In the genomic region with DNA sequence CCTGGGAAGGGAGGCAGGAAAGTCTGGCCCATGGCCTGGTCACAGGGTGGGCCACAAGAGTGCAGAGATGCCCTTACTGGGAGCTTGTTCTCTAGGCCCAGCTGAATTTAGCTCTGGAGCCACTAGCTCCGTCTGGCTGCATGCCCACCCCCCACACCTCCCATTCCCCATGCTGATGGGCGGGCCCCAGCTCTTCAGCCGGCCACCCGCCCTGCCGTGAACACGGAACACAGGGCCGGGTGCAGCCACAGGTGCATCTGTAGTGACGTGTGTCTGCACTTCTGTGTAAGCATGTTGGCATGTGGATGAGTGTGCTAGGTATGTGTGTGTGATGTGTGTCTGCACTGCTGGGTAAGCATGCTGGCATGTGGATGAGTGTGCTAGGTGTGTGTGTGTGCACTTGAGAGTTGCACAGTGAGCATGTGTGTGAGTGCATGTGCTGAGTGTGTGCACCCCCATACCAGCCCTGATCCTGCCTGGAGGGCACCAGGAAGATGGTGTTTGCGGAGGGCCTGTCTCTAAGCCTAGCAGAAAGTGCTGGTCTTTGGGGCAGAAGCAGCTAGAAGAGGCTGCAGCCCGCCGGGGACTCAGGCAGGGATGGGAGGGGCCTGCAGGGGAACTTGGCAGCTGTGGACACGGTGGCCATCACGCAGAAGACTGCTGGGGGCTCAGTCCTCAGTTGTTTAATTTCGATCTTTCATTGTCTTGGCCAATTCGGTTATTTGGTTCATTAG, we compare ENCODE assay signal across 17 cellular contexts.
DNase-seq lines count a peak whose midpoint lies in the region; ATAC-seq, FAIRE-seq and TF ChIP-seq lines count a peak whose summit lies in the region.
"Had no signal": no experiment of that assay in that cellular context is flagged by ENCODE, and none has a peak within 500 bp of the region (broad histone marks: within the 10 kb centered on the region; RNA-seq: fewer than 3 reads in every experiment).

No MANE protein-coding gene starts in this region.

- no peak overlapping the region for H2BK5ac ChIP-seq in H1 (ENCODE audit: low read depth, low read length)

- no peak overlapping the region for H3K56ac ChIP-seq in H1 (replicated peaks; ENCODE audit: insufficient read length, low read depth, low read length)

- H4K20me1 ChIP-seq in H1 (replicated peaks in 1 of 2; ENCODE audit: control insufficient read depth in 1 of 2, insufficient read depth in 2 of 2, low read length in 2 of 2) (peaks cover 0 to 14% of the 10 kb centered on the region in 2 experiments), osteoblast (ENCODE audit: insufficient read depth, low read length) (no peaks in the 10 kb centered on the region)

- H3K9me3 ChIP-seq in heart right ventricle (no peaks in the 10 kb centered on the region), left ventricle myocardium inferior (replicated peaks) (no peaks in the 10 kb centered on the region), H1 (ENCODE audit: insufficient read depth in 2 of 2, low read depth in 1 of 2, low read length in 1 of 2) (peaks cover 26 to 78% of the 10 kb centered on the region in 2 experiments), osteoblast (ENCODE audit: low read depth, low read length) (no peaks in the 10 kb centered on the region)
- H3K9me3 ChIP-seq: SJCRH30 had no signal

- H3K9ac ChIP-seq in H1 (replicated peaks in 1 of 4; ENCODE audit: extremely low read depth in 1 of 4, low read depth in 3 of 4, low read length in 3 of 4) = peak overlapping the region in 1 of 4 experiments; percentile 1; a peak in 1 of 7 replicates

- peak in 7 of 8 donors; percentile 10 to 46 (median 39) for ATAC-seq in heart right ventricle
- ATAC-seq: GM23338 had no signal

- intact Hi-C loops in heart right ventricle (cut with DNase I) = no loop called here
- intact Hi-C loops in left ventricle myocardium inferior (cut with micrococcal nuclease) = no loop called here

- no peak for TF ChIP-seq POLR2A in H1 (IDR thresholded peaks at IDR 0.05; ENCODE audit: control extremely low read depth in 1 of 2, low read depth in 2 of 2, low read length in 2 of 2)

- TF ChIP-seq EP300 in H1 (IDR thresholded peaks at IDR 0.05; ENCODE audit: borderline replicate concordance in 1 of 2, low read depth in 2 of 2, low read length in 2 of 2) = no peak

- no peak overlapping the region for H3K23ac ChIP-seq in H1 (ENCODE audit: insufficient read length)

- no peak overlapping the region for H3K4me3 ChIP-seq in heart right ventricle
- no peak overlapping the region for H3K4me3 ChIP-seq in left ventricle myocardium inferior
- no peak overlapping the region for H3K4me3 ChIP-seq in H1 (ENCODE audit: extremely low read depth in 1 of 4, insufficient read depth in 2 of 4, low read depth in 3 of 4, low read length in 4 of 4)
- H3K4me3 ChIP-seq in osteoblast (ENCODE audit: insufficient read depth, low read length) = no peak overlapping the region
- H3K4me3 ChIP-seq in brain microvascular endothelial cell (ENCODE audit: low read depth, low read length) = no peak overlapping the region
- H3K4me3 ChIP-seq: GM23338, PC-9, SJCRH30 had no signal

- H3K27ac ChIP-seq in heart right ventricle (no peak overlapping the region), left ventricle myocardium inferior (replicated peaks) (no peak overlapping the region), H1 (ENCODE audit: low read depth, low read length) (no peak overlapping the region), osteoblast (ENCODE audit: low read depth, low read length) (no peak overlapping the region), brain microvascular endothelial cell (no peak overlapping the region)
- H3K27ac ChIP-seq: PC-9, RWPE1, SJCRH30 had no signal

- in situ Hi-C loops in brain microvascular endothelial cell (cut with HindIII; ENCODE audit: low pct_ligation_motif_present, low sequenced_read_pairs) = no loop called here

- CTCF ChIA-PET in H1 (lab: Charles Lee; ENCODE audit: partially characterized antibody) = interaction anchor here (0.5 to 1.1 kb wide), 3 partner anchors 46 to 79 kb away, joined by 3 read pairs; no protein-coding TSS in a partner anchor

- TF ChIP-seq CTCF in heart right ventricle (IDR thresholded peaks at IDR 0.05) = no peak
- TF ChIP-seq CTCF in left ventricle myocardium inferior (IDR thresholded peaks at IDR 0.05; ENCODE audit: borderline replicate concordance) = no peak
- no peak for TF ChIP-seq CTCF in H1 (IDR thresholded peaks at IDR 0.05; ENCODE audit: control extremely low read depth in 1 of 3, insufficient read depth in 1 of 3, low read depth in 1 of 3, low read length in 3 of 3)
- TF ChIP-seq CTCF in osteoblast (IDR thresholded peaks at IDR 0.05; ENCODE audit: extremely low read depth, low read depth, low read length) = no peak
- TF ChIP-seq CTCF in brain microvascular endothelial cell (IDR thresholded peaks at IDR 0.05; ENCODE audit: low read depth, low read length, missing control alignments) = no peak

- H3K27me3 ChIP-seq in heart right ventricle (peaks cover 0 to 6% (median 0%) of the 10 kb centered on the region in 7 donors), left ventricle myocardium inferior (ENCODE audit: low read depth) (peaks cover 17% of the 10 kb centered on the region), H1 (replicated peaks in 1 of 4; ENCODE audit: control insufficient read depth in 3 of 4, extremely low read depth in 1 of 4, insufficient read depth in 3 of 4, low read length in 3 of 4) (no peaks in the 10 kb centered on the region), osteoblast (ENCODE audit: insufficient read depth, low read length) (no peaks in the 10 kb centered on the region), brain microvascular endothelial cell (replicated peaks) (no peaks in the 10 kb centered on the region)
- H3K27me3 ChIP-seq: SJCRH30 had no signal

- H2AK5ac ChIP-seq in H1 (ENCODE audit: low read depth, low read length) = 0 out of 2 replicates have a peak overlapping the region, but pooled peaks have one; percentile 24

- no peak for DNase-seq in heart right ventricle
- no peak for DNase-seq in left ventricle myocardium inferior
- no peak for DNase-seq in H1 (ENCODE audit: low read depth in 1 of 2, low spot score in 2 of 2)
- peak; percentile 72 for DNase-seq in osteoblast (ENCODE audit: insufficient read length, low spot score, missing footprints)
- no peak for DNase-seq in NK-92 (lab: John Stamatoyannopoulos, UW; ENCODE audit: unreplicated experiment)
- DNase-seq in HK-2 (ENCODE audit: unreplicated experiment) = no peak
- DNase-seq in brain microvascular endothelial cell = no peak
- DNase-seq: ACHN, DMS79, NCI-H1417 treated with DMSO at 0.1 percent for 48 hours, NCI-H187 treated with DMSO at 0.1 percent for 48 hours, NCI-H345, NCI-H524 treated with DMSO at 0.1 percent for 48 hours, PC-9, SJCRH30 had no signal

- H4K91ac ChIP-seq in H1 (replicated peaks; ENCODE audit: insufficient read length, low read length) = peak overlapping the region; percentile 40

- H2BK20ac ChIP-seq in H1 (ENCODE audit: low read length) = no peak overlapping the region

- H2BK120ac ChIP-seq in H1 (replicated peaks; ENCODE audit: low read depth, low read length) = no peak overlapping the region

- 63 to 69% methylated on average over 15 of the region's 15 CpGs for WGBS in heart right ventricle, 2 donors
- WGBS in H1 (ENCODE audit: extremely low coverage in 1 of 2, insufficient coverage in 1 of 2, insufficient read length in 1 of 2, insufficient replicate concordance in 2 of 2, low coverage in 1 of 2, low lambda C conversion rate in 2 of 2, missing lambda C conversion rate in 1 of 2), 2 experiments = 83% methylated on average over 15 of the region's 15 CpGs; no CpG with 5 or more reads in 1 of the 2 experiments

- FAIRE-seq in H1 (lab: Jason Lieb, UNC) = no peak

- no peaks in the 10 kb centered on the region for H3K79me1 ChIP-seq in H1 (ENCODE audit: low read depth, low read length)

- H3K79me2 ChIP-seq in H1 (ENCODE audit: control insufficient read depth in 1 of 2, insufficient read depth in 2 of 2, low read length in 2 of 2) (no peaks in the 10 kb centered on the region), osteoblast (ENCODE audit: insufficient read depth, low read length) (no peaks in the 10 kb centered on the region)

- no peak overlapping the region for H2BK12ac ChIP-seq in H1 (ENCODE audit: low read depth, low read length)

- H3K36me3 ChIP-seq in heart right ventricle (no peaks in the 10 kb centered on the region), left ventricle myocardium inferior (no peaks in the 10 kb centered on the region), H1 (ENCODE audit: control insufficient read depth in 2 of 4, insufficient read depth in 4 of 4, low read length in 3 of 4) (no peaks in the 10 kb centered on the region; a peak in 1 of 8 replicates), osteoblast (ENCODE audit: insufficient read depth, low read length) (no peaks in the 10 kb centered on the region), brain microvascular endothelial cell (replicated peaks) (no peaks in the 10 kb centered on the region)
- H3K36me3 ChIP-seq: SJCRH30 had no signal

- H2BK15ac ChIP-seq in H1 (ENCODE audit: low read length) = no peak overlapping the region; the same call in 1 of the 2 replicates

- no peak overlapping the region for H4K5ac ChIP-seq in H1 (ENCODE audit: insufficient read length, low read depth, low read length)

- H4K8ac ChIP-seq in H1 (ENCODE audit: extremely low read depth, insufficient read depth, low read length) = no peak overlapping the region

- no peak for TF ChIP-seq RAD21 in H1 (IDR thresholded peaks at IDR 0.05 in 1 of 2, conservative IDR thresholded peaks at IDR 0.05 in 1 of 2; ENCODE audit: low read depth in 2 of 2, low read length in 2 of 2)

- H3K14ac ChIP-seq in H1 (ENCODE audit: insufficient read length) = no peak overlapping the region

- H3K4me1 ChIP-seq in heart right ventricle = no peaks in the 10 kb centered on the region
- no peaks in the 10 kb centered on the region for H3K4me1 ChIP-seq in left ventricle myocardium inferior
- H3K4me1 ChIP-seq in H1 (replicated peaks in 1 of 4; ENCODE audit: control insufficient read depth in 3 of 4, insufficient read depth in 4 of 4, low read length in 3 of 4) = no peaks in the 10 kb centered on the region; a peak in 1 of 7 replicates
- no peaks in the 10 kb centered on the region for H3K4me1 ChIP-seq in osteoblast (ENCODE audit: insufficient read depth, low read length)

- no peak overlapping the region; the same call in 1 of the 2 replicates for H3K18ac ChIP-seq in H1 (ENCODE audit: extremely low read depth, low read length)

- H3K4me2 ChIP-seq in H1 (ENCODE audit: insufficient read depth in 1 of 2, low read depth in 2 of 2, low read length in 2 of 2) (no peak overlapping the region), osteoblast (ENCODE audit: insufficient read depth, low read length) (no peak overlapping the region)
- H3K4me2 ChIP-seq: GM23338, PC-9 had no signal

- H2AFZ ChIP-seq in H1 (ENCODE audit: low read length) = no peak overlapping the region
- H2AFZ ChIP-seq in osteoblast (ENCODE audit: low read length) = no peak overlapping the region
- H2AFZ ChIP-seq: GM23338, PC-9 had no signal

- peaks cover 3% of the 10 kb centered on the region; the same call in 1 of the 2 replicates for H3K23me2 ChIP-seq in H1 (ENCODE audit: low read depth, low read length)

- POLR2A ChIA-PET in H1 (lab: Charles Lee; ENCODE audit: partially characterized antibody) = interaction anchor here (1.5 kb wide), 1 partner anchor 8 kb away, joined by 3 read pairs; no protein-coding TSS in a partner anchor

- H3K4ac ChIP-seq in H1 (replicated peaks; ENCODE audit: insufficient read length, low read depth, low read length) = peak overlapping the region; percentile 23

TF ChIP-seq in H1, 55 proteins besides CTCF, POLR2A, EP300 and RAD21 (continues in another document):
- no peak for TF ChIP-seq SAP30 (IDR thresholded peaks at IDR 0.05; ENCODE audit: insufficient read depth, insufficient replicate concordance, low read length)
